ENCODE assay signal across 1 cellular context in the genomic region with DNA sequence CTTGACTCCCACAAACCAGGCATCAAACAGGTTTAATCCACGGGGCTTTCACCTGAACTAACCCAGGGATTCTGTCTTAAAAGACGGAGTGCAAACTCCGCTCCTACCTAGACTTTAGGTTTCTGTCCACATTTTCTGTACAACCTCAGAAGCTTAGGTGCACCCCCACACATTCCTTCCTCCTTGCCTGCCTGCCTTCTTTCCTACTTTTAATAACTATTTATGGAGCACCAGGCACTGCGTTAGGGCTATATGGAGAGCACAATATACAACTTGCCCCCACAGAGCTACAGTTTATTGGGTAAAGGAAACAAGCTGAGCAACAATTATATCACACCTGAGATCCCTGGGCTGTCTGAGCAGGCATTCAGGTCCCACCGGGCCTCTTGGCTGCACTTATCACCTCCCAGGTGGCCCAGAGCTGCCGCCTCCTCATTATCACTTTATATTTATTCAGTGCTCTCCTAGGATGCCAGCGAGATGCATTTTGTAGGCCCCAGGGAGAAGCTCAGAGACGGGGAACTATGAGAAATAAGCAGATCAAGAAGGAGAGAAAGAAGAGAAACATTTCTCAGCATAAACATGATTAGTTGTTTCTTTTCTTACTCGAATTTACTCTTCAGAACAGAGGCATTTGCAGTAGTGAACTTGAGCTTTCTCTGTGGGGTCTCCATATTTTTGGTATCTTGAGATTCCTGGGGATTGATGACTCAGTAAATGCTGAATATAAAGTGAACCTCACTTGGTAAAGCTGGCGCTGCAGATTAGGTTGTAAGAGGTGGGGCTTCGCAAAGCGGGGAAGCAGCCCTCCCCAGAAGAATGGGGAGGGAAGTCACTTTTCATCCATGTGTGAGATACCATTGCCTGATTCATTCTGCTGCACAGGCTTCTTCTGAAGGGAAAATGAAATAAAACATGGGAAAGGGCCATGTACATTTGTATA.
TF ChIP-seq lines count a peak whose summit lies in the region.

No MANE protein-coding gene starts in this region.

TF ChIP-seq in HEK293, 187 proteins besides CTCF, POLR2A, EP300 and RAD21 (continued from another document):
- TF ChIP-seq, protein P1, sequence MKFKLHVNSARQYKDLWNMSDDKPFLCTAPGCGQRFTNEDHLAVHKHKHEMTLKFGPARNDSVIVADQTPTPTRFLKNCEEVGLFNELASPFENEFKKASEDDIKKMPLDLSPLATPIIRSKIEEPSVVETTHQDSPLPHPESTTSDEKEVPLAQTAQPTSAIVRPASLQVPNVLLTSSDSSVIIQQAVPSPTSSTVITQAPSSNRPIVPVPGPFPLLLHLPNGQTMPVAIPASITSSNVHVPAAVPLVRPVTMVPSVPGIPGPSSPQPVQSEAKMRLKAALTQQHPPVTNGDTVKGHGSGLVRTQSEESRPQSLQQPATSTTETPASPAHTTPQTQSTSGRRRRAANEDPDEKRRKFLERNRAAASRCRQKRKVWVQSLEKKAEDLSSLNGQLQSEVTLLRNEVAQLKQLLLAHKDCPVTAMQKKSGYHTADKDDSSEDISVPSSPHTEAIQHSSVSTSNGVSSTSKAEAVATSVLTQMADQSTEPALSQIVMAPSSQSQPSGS (tag by site-specific recombination; IDR thresholded peaks at IDR 0.05; ENCODE audit: low read depth), result no peak
- TF ChIP-seq HOXA7 (CRISPR knock-in tag; IDR thresholded peaks at IDR 0.05; ENCODE audit: borderline replicate concordance), result no peak
- TF ChIP-seq GLIS1 (tag by site-specific recombination; IDR thresholded peaks at IDR 0.05), result peak; percentile 53
- TF ChIP-seq, protein P2, sequence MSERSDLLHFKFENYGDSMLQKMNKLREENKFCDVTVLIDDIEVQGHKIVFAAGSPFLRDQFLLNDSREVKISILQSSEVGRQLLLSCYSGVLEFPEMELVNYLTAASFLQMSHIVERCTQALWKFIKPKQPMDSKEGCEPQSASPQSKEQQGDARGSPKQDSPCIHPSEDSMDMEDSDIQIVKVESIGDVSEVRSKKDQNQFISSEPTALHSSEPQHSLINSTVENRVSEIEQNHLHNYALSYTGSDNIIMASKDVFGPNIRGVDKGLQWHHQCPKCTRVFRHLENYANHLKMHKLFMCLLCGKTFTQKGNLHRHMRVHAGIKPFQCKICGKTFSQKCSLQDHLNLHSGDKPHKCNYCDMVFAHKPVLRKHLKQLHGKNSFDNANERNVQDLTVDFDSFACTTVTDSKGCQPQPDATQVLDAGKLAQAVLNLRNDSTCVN (tag by site-specific recombination; optimal IDR thresholded peaks at IDR 0.05), result no peak
- TF ChIP-seq ZIC2 (tag by site-specific recombination; IDR thresholded peaks at IDR 0.05), result peak; percentile 60
- TF ChIP-seq ZNF76 (tag by site-specific recombination; IDR thresholded peaks at IDR 0.05; ENCODE audit: borderline replicate concordance, low read depth), result no peak
- TF ChIP-seq, protein P3, sequence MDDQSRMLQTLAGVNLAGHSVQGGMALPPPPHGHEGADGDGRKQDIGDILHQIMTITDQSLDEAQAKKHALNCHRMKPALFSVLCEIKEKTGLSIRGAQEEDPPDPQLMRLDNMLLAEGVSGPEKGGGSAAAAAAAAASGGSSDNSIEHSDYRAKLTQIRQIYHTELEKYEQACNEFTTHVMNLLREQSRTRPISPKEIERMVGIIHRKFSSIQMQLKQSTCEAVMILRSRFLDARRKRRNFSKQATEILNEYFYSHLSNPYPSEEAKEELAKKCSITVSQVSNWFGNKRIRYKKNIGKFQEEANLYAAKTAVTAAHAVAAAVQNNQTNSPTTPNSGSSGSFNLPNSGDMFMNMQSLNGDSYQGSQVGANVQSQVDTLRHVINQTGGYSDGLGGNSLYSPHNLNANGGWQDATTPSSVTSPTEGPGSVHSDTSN (CRISPR knock-in tag; IDR thresholded peaks at IDR 0.05), result no peak
- TF ChIP-seq, protein P4, sequence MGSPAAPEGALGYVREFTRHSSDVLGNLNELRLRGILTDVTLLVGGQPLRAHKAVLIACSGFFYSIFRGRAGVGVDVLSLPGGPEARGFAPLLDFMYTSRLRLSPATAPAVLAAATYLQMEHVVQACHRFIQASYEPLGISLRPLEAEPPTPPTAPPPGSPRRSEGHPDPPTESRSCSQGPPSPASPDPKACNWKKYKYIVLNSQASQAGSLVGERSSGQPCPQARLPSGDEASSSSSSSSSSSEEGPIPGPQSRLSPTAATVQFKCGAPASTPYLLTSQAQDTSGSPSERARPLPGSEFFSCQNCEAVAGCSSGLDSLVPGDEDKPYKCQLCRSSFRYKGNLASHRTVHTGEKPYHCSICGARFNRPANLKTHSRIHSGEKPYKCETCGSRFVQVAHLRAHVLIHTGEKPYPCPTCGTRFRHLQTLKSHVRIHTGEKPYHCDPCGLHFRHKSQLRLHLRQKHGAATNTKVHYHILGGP (tag by site-specific recombination; IDR thresholded peaks at IDR 0.05), result no peak
- no peak for TF ChIP-seq OVOL3 (tag by site-specific recombination; IDR thresholded peaks at IDR 0.05)
TF ChIP-seq in HEK293: peak in this region for 2.
